7 cellular contexts compared by ENCODE assay signal in genomic region chr5:90709323-90710148, GRCh38.
DNase-seq lines count a peak whose midpoint lies in the region; ATAC-seq and TF ChIP-seq lines count a peak whose summit lies in the region.

No MANE protein-coding gene starts in this region.

- H3K27me3 ChIP-seq in foreskin keratinocyte (no peaks in the 10 kb centered on the region), psoas muscle (ENCODE audit: insufficient read depth in 3 of 3, low read length in 2 of 3) (peaks cover 0 to 2% (median 0%) of the 10 kb centered on the region in 3 donors)

- H3K27ac ChIP-seq in foreskin keratinocyte (no peak overlapping the region), psoas muscle (no peak overlapping the region)

- no peaks in the 10 kb centered on the region for H3K36me3 ChIP-seq in psoas muscle (ENCODE audit: insufficient read depth in 1 of 2, low read depth in 1 of 2)

- H3K4me1 ChIP-seq in foreskin keratinocyte = no peaks in the 10 kb centered on the region
- H3K4me1 ChIP-seq in psoas muscle = no peaks in the 10 kb centered on the region

- H3K4me3 ChIP-seq in psoas muscle = no peak overlapping the region

- ATAC-seq in GM19463 (IDR thresholded peaks at IDR 0.05; ENCODE audit: unreplicated experiment) (peak; percentile 65), foreskin keratinocyte (peak; percentile 86), psoas muscle (no peak)

- no peaks in the 10 kb centered on the region for H3K9me3 ChIP-seq in psoas muscle

- intact Hi-C loops in psoas muscle (cut with DNase I) = loop anchor here in 1 of 2 donors (2.0 kb wide), 1 partner anchor 73 kb away; no protein-coding TSS in a partner anchor

- TF ChIP-seq CTCF in foreskin keratinocyte (conservative IDR thresholded peaks at IDR 0.05) (peak; percentile 69), psoas muscle (IDR thresholded peaks at IDR 0.05) (peak; percentile 59)

- 89 to 93% (median 91%) methylated on average over 1 of the region's 1 CpG for WGBS in psoas muscle, 3 donors

- DNase-seq in EL = peak; percentile 49
- peak; percentile 52 for DNase-seq in HT-29 (ENCODE audit: low spot score)
- peak; percentile 48 for DNase-seq in SKM-1 treated with dmso at 0.1 percent for 144 hours (lab: John Stamatoyannopoulos, UW; ENCODE audit: unreplicated experiment)
- DNase-seq in foreskin keratinocyte = peak in 1 of 2 donors; percentile 27
- no peak for DNase-seq in psoas muscle
- no peak for DNase-seq in activated gamma-delta T cell treated with Interleukin-2 at 50 U/mL for 16 hours

Comparison
In these comparisons a context has a peak if more than half of its experiments do, and no peak if none do; other contexts are left out.
1. DNase-seq: peak in EL (single experiment), HT-29 (single experiment) and SKM-1 treated with dmso at 0.1 percent for 144 hours (single experiment); none in psoas muscle (0 of 2) and activated gamma-delta T cell treated with Interleukin-2 at 50 U/mL for 16 hours (single experiment).
2. ATAC-seq: peak in GM19463 (single experiment) and foreskin keratinocyte (single experiment); none in psoas muscle (0 of 4).